ENCODE assay signal across 12 cellular contexts in the genomic region with DNA sequence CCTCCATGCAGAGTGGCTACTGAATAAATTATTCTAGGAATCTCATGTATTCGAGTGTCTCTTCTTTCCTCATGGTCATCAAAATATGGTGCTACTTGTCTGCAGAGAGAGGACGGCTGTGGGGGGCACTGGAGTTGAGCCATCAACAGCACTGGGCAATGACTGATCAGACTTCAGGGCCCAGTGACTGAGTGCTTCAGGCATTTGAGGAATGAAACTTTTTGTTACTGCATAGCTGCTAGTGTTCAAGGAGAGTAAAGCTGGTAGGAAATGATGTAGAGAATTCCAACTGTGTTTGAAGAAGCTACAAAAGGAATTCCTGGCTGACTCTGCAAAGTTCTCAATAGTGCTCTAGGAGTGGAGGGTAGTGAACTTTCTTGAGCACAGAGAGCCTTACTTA.
A peak's percentile ranks its signal among the peaks of the same experiment; 100 is the strongest.
DNase-seq lines count a peak whose midpoint lies in the region; ATAC-seq and TF ChIP-seq lines count a peak whose summit lies in the region.
"Had no signal": no experiment of that assay in that cellular context is flagged by ENCODE, and none has a peak within 500 bp of the region (broad histone marks: within the 10 kb centered on the region; RNA-seq: fewer than 3 reads in every experiment).

No MANE protein-coding gene starts in this region.

- peaks cover 17% of the 10 kb centered on the region; the same call in 1 of the 2 replicates for H3K36me3 ChIP-seq in HUES64 (ENCODE audit: insufficient read depth, low read length)
- H3K36me3 ChIP-seq in left lung: no peaks in the 10 kb centered on the region
- no peaks in the 10 kb centered on the region for H3K36me3 ChIP-seq in spleen

- CTCF ChIA-PET in AG04450 (lab: Charles Lee): interaction anchor here (1.6 kb wide), 1 partner anchor 98 kb away, joined by 7 read pairs; no protein-coding TSS in a partner anchor

- H3K27me3 ChIP-seq in AG04450 (ENCODE audit: control insufficient read depth, insufficient read depth, low read length) (no peaks in the 10 kb centered on the region), HUES64 (ENCODE audit: insufficient read depth, low read length) (no peaks in the 10 kb centered on the region), left lung (no peaks in the 10 kb centered on the region), spleen (replicated peaks in 1 of 7) (no peaks in the 10 kb centered on the region)

- no peak overlapping the region for H3K27ac ChIP-seq in AG04450 (ENCODE audit: low read depth, low read length)
- peak overlapping the region; percentile 89 for H3K27ac ChIP-seq in HUES64 (ENCODE audit: low read depth, low read length)
- no peak overlapping the region for H3K27ac ChIP-seq in left lung
- H3K27ac ChIP-seq in spleen: no peak overlapping the region

- POLR2A ChIA-PET in AG04450 (lab: Yijun Ruan, JAX): interaction anchor here (0.8 to 1.0 kb wide), 2 partner anchors 53 to 278 kb away, joined by 3 to 4 read pairs; partner anchors contain the start of gene CADM1

- no peak for TF ChIP-seq CTCF in AG04450 (IDR thresholded peaks at IDR 0.05; ENCODE audit: low read depth, low read length)
- TF ChIP-seq CTCF in cardiac fibroblast (IDR thresholded peaks at IDR 0.05; ENCODE audit: low read depth, low read length): no peak
- TF ChIP-seq CTCF in left lung (IDR thresholded peaks at IDR 0.05): no peak
- no peak for TF ChIP-seq CTCF in spleen (IDR thresholded peaks at IDR 0.05 in 8 of 11, conservative IDR thresholded peaks at IDR 0.05 in 3 of 11)

- intact Hi-C loops in left lung (cut with DNase I) (no loop called here), spleen (cut with DNase I; ENCODE audit: low total_unique reads) (no loop called here)

- ATAC-seq in left lung: peak; percentile 70
- no peak for ATAC-seq in GM18867 (IDR thresholded peaks at IDR 0.05; ENCODE audit: unreplicated experiment)
- ATAC-seq: GM12878 had no signal

- no peak for TF ChIP-seq POLR2A in spleen (IDR thresholded peaks at IDR 0.05)

- H3K4me1 ChIP-seq in HUES64 (ENCODE audit: insufficient read depth, low read length) (peaks cover 64% of the 10 kb centered on the region), left lung (peaks cover 0 to 8% of the 10 kb centered on the region in 2 donors), spleen (peaks cover 0 to 3% (median 0%) of the 10 kb centered on the region in 6 donors)

- H3K9ac ChIP-seq in HUES64 (ENCODE audit: low read depth, low read length): peak overlapping the region; percentile 63; the same call in 1 of the 2 replicates

- DNase-seq in AG04450 (ENCODE audit: low read depth, low spot score) (peak; percentile 55), cardiac fibroblast (ENCODE audit: low read depth in 2 of 2) (peak; percentile 5 to 84), left lung (no peak), spleen (no peak), LoVo (ENCODE audit: low spot score) (no peak)
- no peak for DNase-seq in activated T-cell treated with anti-CD3 and anti-CD28 coated beads, Interleukin-2, amount 50 U/mL, for 48 hours
- DNase-seq: activated effector memory CD4-positive, alpha-beta T cell treated with Interleukin-2 at 50 U/mL for 16 hours; C1 segment of cervical spinal cord; NCI-H1092 had no signal

- H3K9me3 ChIP-seq in AG04450 (ENCODE audit: control insufficient read depth, insufficient read depth, low read length): no peaks in the 10 kb centered on the region
- H3K9me3 ChIP-seq in HUES64 (ENCODE audit: insufficient read depth, low read depth, low read length): no peaks in the 10 kb centered on the region
- no peaks in the 10 kb centered on the region for H3K9me3 ChIP-seq in left lung
- no peaks in the 10 kb centered on the region for H3K9me3 ChIP-seq in spleen

- WGBS in HUES64: 55% methylated on average over 2 of the region's 2 CpGs
- WGBS in spleen, 5 donors: 84 to 89% (median 88%) methylated on average over 2 of the region's 2 CpGs

- H3K4me3 ChIP-seq in AG04450 (ENCODE audit: low read depth, low read length) (no peak overlapping the region), HUES64 (ENCODE audit: low read length) (no peak overlapping the region), cardiac fibroblast (replicated peaks in 1 of 2; ENCODE audit: low read depth in 2 of 2, low read length in 2 of 2) (no peak overlapping the region), left lung (no peak overlapping the region), spleen (no peak overlapping the region)
- H3K4me3 ChIP-seq: GM12878 had no signal

Comparison
In these comparisons a context has a peak if more than half of its experiments do, and no peak if none do; other contexts are left out.
1. DNase-seq: peak in AG04450 (single experiment) and cardiac fibroblast (2 of 2); none in left lung (0 of 2), spleen (single experiment), LoVo (single experiment) and activated T-cell treated with anti-CD3 and anti-CD28 coated beads, Interleukin-2, amount 50 U/mL, for 48 hours (0 of 2).